In the genomic region with DNA sequence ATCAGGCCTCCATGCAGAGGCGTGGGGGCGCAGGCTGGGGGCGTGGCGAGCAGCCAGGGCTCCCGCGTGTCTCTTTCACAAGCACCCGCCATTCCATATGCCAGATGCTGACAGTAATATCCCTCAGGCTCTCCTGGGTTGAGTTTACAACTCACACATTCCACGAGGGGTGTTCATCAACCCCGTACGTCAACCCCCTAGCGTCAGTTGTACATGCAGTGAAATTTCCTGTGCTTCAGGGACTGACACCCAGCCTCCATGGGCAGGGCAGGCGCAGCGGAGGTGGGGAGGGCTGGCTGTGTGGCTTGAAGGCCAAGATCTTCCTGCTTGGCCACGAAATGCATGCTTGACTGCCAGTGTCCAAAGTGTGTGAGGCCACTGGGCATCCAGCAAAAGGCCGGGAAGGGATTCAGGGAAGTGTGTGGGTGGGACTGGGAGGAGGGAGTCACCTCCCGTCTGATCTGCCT, we compare ENCODE assay signal across 14 cellular contexts. TPM values are rescaled to one million over a fixed set of nuclear protein-coding genes. Genes with fewer than 3 reads are reported as not detected.
A peak's percentile ranks its signal among the peaks of the same experiment; 100 is the strongest.
DNase-seq lines count a peak whose midpoint lies in the region; ATAC-seq and TF ChIP-seq lines count a peak whose summit lies in the region.
"Had no signal": no experiment of that assay in that cellular context is flagged by ENCODE, and none has a peak within 500 bp of the region (broad histone marks: within the 10 kb centered on the region; RNA-seq: fewer than 3 reads in every experiment).

No MANE protein-coding gene starts in this region.

- peaks cover 0 to 12% (median 2%) of the 10 kb centered on the region in 4 donors for H3K36me3 ChIP-seq in stomach
- H3K36me3 ChIP-seq: gastrocnemius medialis had no signal

- H3K27me3 ChIP-seq in stomach, result peaks cover 0 to 11% (median 0%) of the 10 kb centered on the region in 3 donors
- H3K27me3 ChIP-seq: gastrocnemius medialis had no signal

- no peak for TF ChIP-seq EP300 in stomach (IDR thresholded peaks at IDR 0.05)

- no peak for TF ChIP-seq CTCF in stomach (IDR thresholded peaks at IDR 0.05)

- peak; percentile 92 for DNase-seq in GM04503 (ENCODE audit: low read depth)
- DNase-seq in amniotic epithelial cell (ENCODE audit: low read depth), result peak; percentile 82
- peak; percentile 74 for DNase-seq in iris pigment epithelial cell (ENCODE audit: low read depth)
- peak; percentile 26 for DNase-seq in stomach
- no peak for DNase-seq in stimulated activated CD4-positive, alpha-beta T cell treated with anti-CD3 and anti-CD28 coated beads, Interleukin-4, amount 100 ng/mL, for 4 hours
- no peak for DNase-seq in NCI-H2171 (lab: John Stamatoyannopoulos, UW)
- no peak for DNase-seq in NCI-H82 treated with DMSO at 0.1 percent for 48 hours (lab: John Stamatoyannopoulos, UW; ENCODE audit: unreplicated experiment)
- DNase-seq: activated CD4-positive, alpha-beta T cell treated with anti-CD3 and anti-CD28 coated beads for 1 hour; Caco-2; NCI-H524 treated with DMSO at 0.1 percent for 48 hours had no signal

- intact Hi-C loops in stomach (cut with DNase I; ENCODE audit: low total_unique reads), result no loop called here

- 73 to 91% (median 86%) methylated on average over 14 to 16 of the region's 16 CpGs for WGBS in stomach, 5 donors

- no peak overlapping the region for H3K27ac ChIP-seq in stomach
- H3K27ac ChIP-seq: parathyroid adenoma had no signal

- no peak for ATAC-seq in GM19351 (IDR thresholded peaks at IDR 0.05; ENCODE audit: unreplicated experiment)

- no peaks in the 10 kb centered on the region for H3K9me3 ChIP-seq in stomach
- H3K9me3 ChIP-seq: Caco-2, gastrocnemius medialis, SK-N-SH had no signal

- H3K4me1 ChIP-seq in stomach, result peaks cover 0 to 5% (median 0%) of the 10 kb centered on the region in 4 donors
- H3K4me1 ChIP-seq: Caco-2, gastrocnemius medialis, parathyroid adenoma had no signal

- H3K4me3 ChIP-seq in stomach, result no peak overlapping the region
- H3K4me3 ChIP-seq: gastrocnemius medialis had no signal

- no peak for TF ChIP-seq POLR2A in stomach (IDR thresholded peaks at IDR 0.05)

RNA-seq across cellular contexts. Expression of a gene that starts 33.6 kb away (rescaled TPM):
- 10 to 100 TPM in 4 of 5 donors, 1 to 10 TPM in 1; 3.8 to 84.9 (median 64.3) TPM for total RNA-seq in stomach
- polyA plus RNA-seq in stomach, result 100 to 1,000 TPM in 1 of 3 donors, 10 to 100 TPM in 2; 42.0 to 103 (median 65.2) TPM
- total RNA-seq: Caco-2 had no signal

Comparison
In these comparisons a context has a peak if more than half of its experiments do, and no peak if none do; other contexts are left out.
1. DNase-seq: peak in GM04503 (single experiment), amniotic epithelial cell (single experiment), iris pigment epithelial cell (single experiment) and stomach (single experiment); none in stimulated activated CD4-positive, alpha-beta T cell treated with anti-CD3 and anti-CD28 coated beads, Interleukin-4, amount 100 ng/mL, for 4 hours (0 of 2), NCI-H2171 (single experiment) and NCI-H82 treated with DMSO at 0.1 percent for 48 hours (single experiment).